8 cellular contexts compared by ENCODE assay signal in genomic region chr12:57898308-57898970, GRCh38. TPM values are rescaled to one million over a fixed set of nuclear protein-coding genes. Genes with fewer than 3 reads are reported as not detected.
DNase-seq lines count a peak whose midpoint lies in the region; ATAC-seq and TF ChIP-seq lines count a peak whose summit lies in the region.

No MANE protein-coding gene starts in this region.

- peaks cover 57% of the 10 kb centered on the region for H3K4me1 Mint-ChIP-seq in activated naive CD4-positive, alpha-beta T cell treated with anti-CD3 and anti-CD28 coated beads, Interleukin-2, amount 10 ng/mL, durations not matched to agents 7 days and 5 days
- H3K4me1 Mint-ChIP-seq in activated naive CD8-positive, alpha-beta T cell treated with anti-CD3 and anti-CD28 coated beads, Interleukin-2, amount 10 ng/mL, durations not matched to agents 7 days and 5 days: peaks cover 33% of the 10 kb centered on the region
- peaks cover 30 to 31% of the 10 kb centered on the region in 2 donors for H3K4me1 Mint-ChIP-seq in natural killer cell

- intact Hi-C loops in natural killer cell (cut with micrococcal nuclease): no loop called here

- H3K27me3 Mint-ChIP-seq in activated naive CD4-positive, alpha-beta T cell treated with anti-CD3 and anti-CD28 coated beads, Interleukin-2, amount 10 ng/mL, durations not matched to agents 7 days and 5 days: peaks cover 14% of the 10 kb centered on the region
- H3K27me3 Mint-ChIP-seq in activated naive CD8-positive, alpha-beta T cell treated with anti-CD3 and anti-CD28 coated beads, Interleukin-2, amount 10 ng/mL, durations not matched to agents 7 days and 5 days: no peaks in the 10 kb centered on the region
- H3K27me3 Mint-ChIP-seq in natural killer cell (ENCODE audit: low read depth in 2 of 2): peaks cover 23 to 27% of the 10 kb centered on the region in 2 donors

- peak overlapping the region; percentile 93 for H3K27ac Mint-ChIP-seq in activated naive CD4-positive, alpha-beta T cell treated with anti-CD3 and anti-CD28 coated beads, Interleukin-2, amount 10 ng/mL, durations not matched to agents 7 days and 5 days
- H3K27ac Mint-ChIP-seq in activated naive CD8-positive, alpha-beta T cell treated with anti-CD3 and anti-CD28 coated beads, Interleukin-2, amount 10 ng/mL, durations not matched to agents 7 days and 5 days: peak overlapping the region; percentile 94
- H3K27ac Mint-ChIP-seq in natural killer cell: peak overlapping the region; percentile 80 to 82

- no peak for TF ChIP-seq CTCF in natural killer cell (IDR thresholded peaks at IDR 0.05)

- no peaks in the 10 kb centered on the region for H3K9me3 Mint-ChIP-seq in activated naive CD4-positive, alpha-beta T cell treated with anti-CD3 and anti-CD28 coated beads, Interleukin-2, amount 10 ng/mL, durations not matched to agents 7 days and 5 days
- no peaks in the 10 kb centered on the region for H3K9me3 Mint-ChIP-seq in activated naive CD8-positive, alpha-beta T cell treated with anti-CD3 and anti-CD28 coated beads, Interleukin-2, amount 10 ng/mL, durations not matched to agents 7 days and 5 days
- no peaks in the 10 kb centered on the region for H3K9me3 Mint-ChIP-seq in natural killer cell

- CTCF ChIA-PET in activated naive CD4-positive, alpha-beta T cell treated with anti-CD3 and anti-CD28 coated beads, Interleukin-2, amount 10 ng/mL, durations not matched to agents 7 days and 5 days (lab: Charles Lee): interaction anchor here (0.8 to 12.4 kb wide), 16 partner anchors 9 to 142 kb away, joined by 3 to 147 read pairs (median 5); partner anchors contain the start of genes CTDSP2 and MARCHF9

- peak overlapping the region; percentile 11 for H3K4me3 Mint-ChIP-seq in activated naive CD4-positive, alpha-beta T cell treated with anti-CD3 and anti-CD28 coated beads, Interleukin-2, amount 10 ng/mL, durations not matched to agents 7 days and 5 days
- peak overlapping the region; percentile 75 for H3K4me3 Mint-ChIP-seq in activated naive CD8-positive, alpha-beta T cell treated with anti-CD3 and anti-CD28 coated beads, Interleukin-2, amount 10 ng/mL, durations not matched to agents 7 days and 5 days
- H3K4me3 Mint-ChIP-seq in natural killer cell: peak overlapping the region; percentile 32

- no peaks in the 10 kb centered on the region for H3K36me3 Mint-ChIP-seq in activated naive CD4-positive, alpha-beta T cell treated with anti-CD3 and anti-CD28 coated beads, Interleukin-2, amount 10 ng/mL, durations not matched to agents 7 days and 5 days
- H3K36me3 Mint-ChIP-seq in activated naive CD8-positive, alpha-beta T cell treated with anti-CD3 and anti-CD28 coated beads, Interleukin-2, amount 10 ng/mL, durations not matched to agents 7 days and 5 days: no peaks in the 10 kb centered on the region
- H3K36me3 Mint-ChIP-seq in natural killer cell: no peaks in the 10 kb centered on the region

- ATAC-seq in HG03442 (IDR thresholded peaks at IDR 0.05; ENCODE audit: unreplicated experiment) (peak; percentile 25), natural killer cell (no peak)
- peak; percentile 28 for ATAC-seq in activated naive CD8-positive, alpha-beta T cell treated with anti-CD3 and anti-CD28 coated beads, Interleukin-2, amount 10 ng/mL, durations not matched to agents 7 days and 5 days (ENCODE audit: low read depth)

- POLR2A ChIA-PET in activated naive CD8-positive, alpha-beta T cell treated with anti-CD3 and anti-CD28 coated beads, Interleukin-2, amount 10 ng/mL, durations not matched to agents 7 days and 5 days (lab: Charles Lee): interaction anchor here (1.1 to 1.8 kb wide), 4 partner anchors 10 to 61 kb away, joined by 3 to 7 read pairs (median 4); partner anchors contain the start of gene CTDSP2

- peak; percentile 36 for DNase-seq in activated naive CD4-positive, alpha-beta T cell treated with anti-CD3 and anti-CD28 coated beads, Interleukin-2, amount 10 ng/mL, durations not matched to agents 7 days and 5 days
- no peak for DNase-seq in activated naive CD4-positive, alpha-beta T cell treated with anti-CD3 and anti-CD28 coated beads, Interleukin-2, amount 50 U/mL, for 16 hours
- no peak for DNase-seq in activated naive CD8-positive, alpha-beta T cell treated with anti-CD3 and anti-CD28 coated beads, Interleukin-2, amount 10 ng/mL, durations not matched to agents 7 days and 5 days
- DNase-seq in natural killer cell: no peak
- no peak for DNase-seq in LoVo (ENCODE audit: low spot score)
- DNase-seq in NCI-H2081 treated with DMSO at 0.1 percent for 48 hours (lab: John Stamatoyannopoulos, UW): no peak
- DNase-seq in DMS79 treated with DMSO at 0.1 percent for 48 hours (lab: John Stamatoyannopoulos, UW): no peak

RNA-seq across cellular contexts. Expression of gene ATP23, which starts 42.9 kb away (rescaled TPM):
- total RNA-seq in activated naive CD8-positive, alpha-beta T cell treated with anti-CD3 and anti-CD28 coated beads, Interleukin-2, amount 10 ng/mL, durations not matched to agents 7 days and 5 days: 10 to 100 TPM; 16.8 to 18.9 TPM
- total RNA-seq in natural killer cell: 1 to 10 TPM; 4.9 to 8.8 (median 6.3) TPM

RNA-seq across cellular contexts. Expression of gene CTDSP2, which starts 51.9 kb away (rescaled TPM):
- 100 to 1,000 TPM; 161 TPM for total RNA-seq in activated naive CD8-positive, alpha-beta T cell treated with anti-CD3 and anti-CD28 coated beads, Interleukin-2, amount 10 ng/mL, durations not matched to agents 7 days and 5 days
- total RNA-seq in natural killer cell: 100 to 1,000 TPM in 2 of 3 donors, 10 to 100 TPM in 1; 93.8 to 135 (median 123) TPM

Comparison
In these comparisons a context has a peak if more than half of its experiments do, and no peak if none do; other contexts are left out.
1. H3K4me3 Mint-ChIP-seq: peak in every context shown above with its lines; median percentile 75 in activated naive CD8-positive, alpha-beta T cell treated with anti-CD3 and anti-CD28 coated beads, Interleukin-2, amount 10 ng/mL, durations not matched to agents 7 days and 5 days; 32 in natural killer cell; 11 in activated naive CD4-positive, alpha-beta T cell treated with anti-CD3 and anti-CD28 coated beads, Interleukin-2, amount 10 ng/mL, durations not matched to agents 7 days and 5 days.
2. ATAC-seq: peak in HG03442 (single experiment) and activated naive CD8-positive, alpha-beta T cell treated with anti-CD3 and anti-CD28 coated beads, Interleukin-2, amount 10 ng/mL, durations not matched to agents 7 days and 5 days (single experiment); none in natural killer cell (0 of 3).
3. Peak in every context shown above with its lines, with median percentiles within 50 percentile points of each other: H3K27ac Mint-ChIP-seq.